In the genomic region with DNA sequence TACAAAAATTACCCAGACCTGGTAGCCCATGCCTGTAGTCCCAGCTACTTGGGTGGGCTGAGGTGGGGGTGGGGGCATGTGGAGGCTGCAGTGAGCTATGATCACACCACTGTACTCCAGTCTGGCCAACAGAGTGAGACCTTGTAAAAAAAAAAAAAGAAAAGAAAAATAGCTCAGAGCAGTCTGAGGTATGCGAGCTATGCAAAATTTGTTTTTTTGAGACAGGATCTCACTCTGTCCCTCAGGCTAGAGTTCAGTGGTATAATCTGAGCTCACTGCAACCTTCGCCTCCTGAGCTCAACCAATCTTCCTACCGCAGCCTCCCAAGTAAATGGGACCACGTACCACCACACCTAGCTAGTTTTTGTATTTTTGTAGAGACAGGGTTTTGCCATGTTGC, we compare ENCODE assay signal across 25 cellular contexts. TPM values are rescaled to one million over a fixed set of nuclear protein-coding genes. Genes with fewer than 3 reads are reported as not detected.
"Had no signal": no experiment of that assay in that cellular context is flagged by ENCODE, and none has a peak within 500 bp of the region (broad histone marks: within the 10 kb centered on the region; RNA-seq: fewer than 3 reads in every experiment).

No MANE protein-coding gene starts in this region.

- H3K4me1 Mint-ChIP-seq: activated naive CD8-positive, alpha-beta T cell treated with anti-CD3 and anti-CD28 coated beads, Interleukin-2, amount 10 ng/mL, durations not matched to agents 7 days and 5 days had no signal

- H3K36me3 Mint-ChIP-seq: activated naive CD8-positive, alpha-beta T cell treated with anti-CD3 and anti-CD28 coated beads, Interleukin-2, amount 10 ng/mL, durations not matched to agents 7 days and 5 days; naive thymus-derived CD4-positive, alpha-beta T cell; stimulated activated effector memory CD8-positive, alpha-beta T cell treated with anti-CD3 and anti-CD28 coated beads, Interleukin-12 subunit alpha, Interleukin-12 subunit beta, amount 100 ng/mL, for 72 hours; T-cell had no signal

- H3K27me3 Mint-ChIP-seq: activated CD4-positive, alpha-beta T cell treated with anti-CD3 and anti-CD28 coated beads for 36 hours; activated naive CD8-positive, alpha-beta T cell treated with anti-CD3 and anti-CD28 coated beads, Interleukin-2, amount 10 ng/mL, durations not matched to agents 7 days and 5 days; dendritic cell treated with granulocyte-macrophage colony-stimulating factor and Interleukin-4, amounts not matched to agents 40 ng/mL and 50 ng/mL, for 4 days had no signal

- DNase-seq: activated CD4-positive, alpha-beta T cell treated with anti-CD3 and anti-CD28 coated beads for 36 hours; activated CD4-positive, alpha-beta T cell treated with anti-CD3 and anti-CD28 coated beads, Interleukin-2, amount 50 U/mL, for 48 hours; activated naive CD8-positive, alpha-beta T cell treated with anti-CD3 and anti-CD28 coated beads, Interleukin-2, amount 10 ng/mL, durations not matched to agents 7 days and 5 days; cerebellar nuclear complex; effector CD8-positive, alpha-beta T cell; gastrocnemius medialis; head of caudate nucleus; kidney; left ventricle myocardium inferior; mammary epithelial cell; mucosa of descending colon; naive thymus-derived CD4-positive, alpha-beta T cell; stimulated activated CD4-positive, alpha-beta T cell treated with anti-CD3 and anti-CD28 coated beads, Interleukin-4, amount 100 ng/mL, for 24 hours; T-cell; testis had no signal

- H3K9me3 ChIP-seq: breast epithelium, gastrocnemius medialis, left ventricle myocardium inferior, mucosa of descending colon, pancreas, testis had no signal

- H3K4me1 ChIP-seq: breast epithelium, gastrocnemius medialis, pancreas, testis had no signal

- ATAC-seq: activated CD4-positive, alpha-beta T cell treated with anti-CD3 and anti-CD28 coated beads for 36 hours; esophagus mucosa; gastrocnemius medialis; mucosa of descending colon; naive thymus-derived CD4-positive, alpha-beta T cell; pancreas; sciatic nerve; stimulated activated effector memory CD8-positive, alpha-beta T cell treated with anti-CD3 and anti-CD28 coated beads, Interleukin-12 subunit alpha, Interleukin-12 subunit beta, amount 100 ng/mL, for 72 hours; T-cell; WTC11 had no signal

- H3K4me3 Mint-ChIP-seq: activated CD4-positive, alpha-beta T cell treated with anti-CD3 and anti-CD28 coated beads for 36 hours; activated naive CD8-positive, alpha-beta T cell treated with anti-CD3 and anti-CD28 coated beads, Interleukin-2, amount 10 ng/mL, durations not matched to agents 7 days and 5 days; dendritic cell treated with granulocyte-macrophage colony-stimulating factor and Interleukin-4, amounts not matched to agents 40 ng/mL and 50 ng/mL, for 4 days; stimulated activated effector memory CD8-positive, alpha-beta T cell treated with anti-CD3 and anti-CD28 coated beads, Interleukin-12 subunit alpha, Interleukin-12 subunit beta, amount 100 ng/mL, for 72 hours; T-cell; WTC11 had no signal

- H3K27ac Mint-ChIP-seq: activated CD4-positive, alpha-beta T cell treated with anti-CD3 and anti-CD28 coated beads for 36 hours; activated naive CD8-positive, alpha-beta T cell treated with anti-CD3 and anti-CD28 coated beads, Interleukin-2, amount 10 ng/mL, durations not matched to agents 7 days and 5 days; dendritic cell treated with granulocyte-macrophage colony-stimulating factor and Interleukin-4, amounts not matched to agents 40 ng/mL and 50 ng/mL, for 4 days; stimulated activated effector memory CD8-positive, alpha-beta T cell treated with anti-CD3 and anti-CD28 coated beads, Interleukin-12 subunit alpha, Interleukin-12 subunit beta, amount 100 ng/mL, for 72 hours; T-cell had no signal

- H3K9me3 Mint-ChIP-seq: activated naive CD8-positive, alpha-beta T cell treated with anti-CD3 and anti-CD28 coated beads, Interleukin-2, amount 10 ng/mL, durations not matched to agents 7 days and 5 days; dendritic cell treated with granulocyte-macrophage colony-stimulating factor and Interleukin-4, amounts not matched to agents 40 ng/mL and 50 ng/mL, for 4 days; naive thymus-derived CD4-positive, alpha-beta T cell; stimulated activated effector memory CD8-positive, alpha-beta T cell treated with anti-CD3 and anti-CD28 coated beads, Interleukin-12 subunit alpha, Interleukin-12 subunit beta, amount 100 ng/mL, for 72 hours; T-cell; WTC11 had no signal

- H3K4me2 ChIP-seq: smooth muscle cell had no signal

- H3K27me3 ChIP-seq: breast epithelium, gastrocnemius medialis, pancreas, testis had no signal

- H3K36me3 ChIP-seq: breast epithelium had no signal

- H3K27ac ChIP-seq: gastrocnemius medialis, left ventricle myocardium inferior, pancreas, testis had no signal

- H3K4me3 ChIP-seq: breast epithelium, gastrocnemius medialis, left ventricle myocardium inferior, mucosa of descending colon, pancreas, smooth muscle cell, testis had no signal

RNA-seq across cellular contexts. Expression of a gene that starts 21.6 kb away (rescaled TPM):
- polyA plus RNA-seq: naive thymus-derived CD4-positive, alpha-beta T cell had no signal

RNA-seq across cellular contexts. Expression of a gene that starts 30.4 kb away (rescaled TPM):
- polyA plus RNA-seq: naive thymus-derived CD4-positive, alpha-beta T cell had no signal

RNA-seq across cellular contexts. Expression of a gene that starts 58.1 kb away (rescaled TPM):
- total RNA-seq: activated CD4-positive, alpha-beta T cell treated with anti-CD3 and anti-CD28 coated beads for 36 hours; activated naive CD8-positive, alpha-beta T cell treated with anti-CD3 and anti-CD28 coated beads, Interleukin-2, amount 10 ng/mL, durations not matched to agents 7 days and 5 days; breast epithelium; esophagus mucosa; gastrocnemius medialis; kidney; left ventricle myocardium inferior; mammary epithelial cell; mucosa of descending colon; naive thymus-derived CD4-positive, alpha-beta T cell; pulmonary artery endothelial cell; sciatic nerve; smooth muscle cell; T-cell; testis; ureter; WTC11 had no signal
- polyA plus RNA-seq: mammary epithelial cell; naive thymus-derived CD4-positive, alpha-beta T cell; pancreas; smooth muscle cell had no signal
